Comparison of ENCODE assay signal across 7 cellular contexts in genomic region chr1:94025383-94026340, GRCh38.
A peak's percentile ranks its signal among the peaks of the same experiment; 100 is the strongest.
DNase-seq lines count a peak whose midpoint lies in the region; ATAC-seq and TF ChIP-seq lines count a peak whose summit lies in the region.

No MANE protein-coding gene starts in this region.

- POLR2A ChIA-PET in RWPE1 (lab: Yijun Ruan, JAX; ENCODE audit: low non-redundant PET): no interaction called here

- no peaks in the 10 kb centered on the region for H3K27me3 ChIP-seq in KMS-11 (ENCODE audit: insufficient read depth, low read depth)

- CTCF ChIA-PET in RWPE1 (lab: Yijun Ruan, JAX): interaction anchor here (0.6 to 3.4 kb wide), 28 partner anchors 8 to 680 kb away, joined by 3 to 38 read pairs (median 4); partner anchors contain the start of gene GCLM

- H3K9ac ChIP-seq in KMS-11: no peak overlapping the region

- TF ChIP-seq CTCF in KMS-11 (conservative IDR thresholded peaks at IDR 0.05; ENCODE audit: low read depth, low read length) (peak; percentile 63), RWPE1 (conservative IDR thresholded peaks at IDR 0.05; ENCODE audit: low read depth) (peak; percentile 79), epithelial cell of proximal tubule (conservative IDR thresholded peaks at IDR 0.05; ENCODE audit: low read depth, low read length) (peak; percentile 74), nephron progenitor cell (IDR thresholded peaks at IDR 0.05) (peak; percentile 78)

- H3K36me3 ChIP-seq in KMS-11 (ENCODE audit: insufficient read depth): no peaks in the 10 kb centered on the region

- no peak overlapping the region for H3K27ac ChIP-seq in KMS-11
- no peak overlapping the region for H3K27ac ChIP-seq in RWPE1

- no peak overlapping the region for H3K4me2 ChIP-seq in KMS-11

- H3K79me2 ChIP-seq in KMS-11 (ENCODE audit: insufficient read depth, low read depth): no peaks in the 10 kb centered on the region

- DNase-seq in GDM1 (lab: John Stamatoyannopoulos, UW) (peak; percentile 18), RWPE1 (ENCODE audit: low spot score) (peak; percentile 75), epithelial cell of proximal tubule (ENCODE audit: low read depth) (no peak), nephron progenitor cell (peak; percentile 40)
- DNase-seq in activated naive CD4-positive, alpha-beta T cell treated with anti-CD3 and anti-CD28 coated beads, Interleukin-2, amount 50 U/mL, for 72 hours (ENCODE audit: low spot score in 2 of 2): no peak

- no peaks in the 10 kb centered on the region for H3K4me1 ChIP-seq in KMS-11 (ENCODE audit: low read depth, poor library complexity, severe bottlenecking)

- ATAC-seq in GM18873 (IDR thresholded peaks at IDR 0.05; ENCODE audit: low FRiP score, unreplicated experiment): no peak
- ATAC-seq in activated naive CD4-positive, alpha-beta T cell treated with anti-CD3 and anti-CD28 coated beads, Interleukin-2, amount 50 U/mL, for 72 hours: no peak

- H3K4me3 Mint-ChIP-seq in nephron progenitor cell: no peak overlapping the region

- H3K36me3 Mint-ChIP-seq in nephron progenitor cell (ENCODE audit: low read depth): no peaks in the 10 kb centered on the region
- H3K36me3 Mint-ChIP-seq in activated naive CD4-positive, alpha-beta T cell treated with anti-CD3 and anti-CD28 coated beads, Interleukin-2, amount 50 U/mL, for 72 hours: no peaks in the 10 kb centered on the region

- peak overlapping the region; percentile 73 for H3K27ac Mint-ChIP-seq in nephron progenitor cell
- H3K27ac Mint-ChIP-seq in activated naive CD4-positive, alpha-beta T cell treated with anti-CD3 and anti-CD28 coated beads, Interleukin-2, amount 50 U/mL, for 72 hours: no peak overlapping the region

- H3K9me3 Mint-ChIP-seq in nephron progenitor cell: no peaks in the 10 kb centered on the region
- H3K9me3 Mint-ChIP-seq in activated naive CD4-positive, alpha-beta T cell treated with anti-CD3 and anti-CD28 coated beads, Interleukin-2, amount 50 U/mL, for 72 hours: no peaks in the 10 kb centered on the region

- peaks cover 27% of the 10 kb centered on the region for H3K4me1 Mint-ChIP-seq in nephron progenitor cell

- H4K20me1 ChIP-seq in KMS-11 (ENCODE audit: insufficient read depth): no peaks in the 10 kb centered on the region

- no peak overlapping the region for H2AFZ ChIP-seq in KMS-11 (ENCODE audit: low read depth)

- H3K27me3 Mint-ChIP-seq in nephron progenitor cell (ENCODE audit: low read depth, poor library complexity): peaks cover 9% of the 10 kb centered on the region

- H3K4me3 ChIP-seq in KMS-11 (IDR thresholded peaks at IDR 0.05; ENCODE audit: insufficient read depth, low read depth, low read length) (no peak overlapping the region), epithelial cell of proximal tubule (ENCODE audit: low read depth, low read length) (peak overlapping the region; percentile 36)

Comparison
In these comparisons a context has a peak if more than half of its experiments do, and no peak if none do; other contexts are left out.
1. DNase-seq: peak in GDM1 (single experiment), RWPE1 (single experiment) and nephron progenitor cell (single experiment); none in epithelial cell of proximal tubule (single experiment) and activated naive CD4-positive, alpha-beta T cell treated with anti-CD3 and anti-CD28 coated beads, Interleukin-2, amount 50 U/mL, for 72 hours (0 of 2).
2. Peak in every context shown above with its lines, with median percentiles within 50 percentile points of each other: CTCF ChIP-seq.